Comparison of ENCODE assay signal across 1 cellular context in genomic region chr2:167823066-167823465, GRCh38.
TF ChIP-seq lines count a peak whose summit lies in the region.

No MANE protein-coding gene starts in this region.

TF ChIP-seq in SK-N-SH treated with all-trans-retinoic acid at 6 μM for 48 hours, 23 proteins besides CTCF, POLR2A, EP300 and RAD21 (continued from another document):
- TF ChIP-seq CREB5 (CRISPR knock-in tag; IDR thresholded peaks at IDR 0.05; ENCODE audit: low read depth): no peak
